26 cellular contexts compared by ENCODE assay signal in genomic region chr2:235328991-235329390, GRCh38.
"Had no signal": no experiment of that assay in that cellular context is flagged by ENCODE, and none has a peak within 500 bp of the region (broad histone marks: within the 10 kb centered on the region; RNA-seq: fewer than 3 reads in every experiment).

No MANE protein-coding gene starts in this region.

- ATAC-seq: left colon; left lung; natural killer cell; right cardiac atrium; sciatic nerve; stimulated activated effector memory CD8-positive, alpha-beta T cell treated with anti-CD3 and anti-CD28 coated beads, Interleukin-12 subunit alpha, Interleukin-12 subunit beta, amount 100 ng/mL, for 72 hours had no signal

- FAIRE-seq: islet of Langerhans, kidney, small intestine had no signal

- H3K36me3 Mint-ChIP-seq: mesothelial cell of epicardium; naive B cell; natural killer cell; stimulated activated effector memory CD8-positive, alpha-beta T cell treated with anti-CD3 and anti-CD28 coated beads, Interleukin-12 subunit alpha, Interleukin-12 subunit beta, amount 100 ng/mL, for 72 hours; type B pancreatic cell had no signal

- H3K4me3 Mint-ChIP-seq: mesothelial cell of epicardium; naive B cell; natural killer cell; nephron progenitor cell; stimulated activated effector memory CD8-positive, alpha-beta T cell treated with anti-CD3 and anti-CD28 coated beads, Interleukin-12 subunit alpha, Interleukin-12 subunit beta, amount 100 ng/mL, for 72 hours; stimulated activated naive CD8-positive, alpha-beta T cell treated with anti-CD3 and anti-CD28 coated beads, Interleukin-15, Interleukin-2, amounts not matched to agents 100 ng/mL and 50 ng/mL, for 24 hours; type B pancreatic cell had no signal

- H3K4me1 Mint-ChIP-seq: naive B cell; natural killer cell; stimulated activated effector memory CD8-positive, alpha-beta T cell treated with anti-CD3 and anti-CD28 coated beads, Interleukin-12 subunit alpha, Interleukin-12 subunit beta, amount 100 ng/mL, for 72 hours had no signal

- H3K27ac Mint-ChIP-seq: mesothelial cell of epicardium; naive B cell; natural killer cell; progenitor cell of endocrine pancreas; stimulated activated effector memory CD8-positive, alpha-beta T cell treated with anti-CD3 and anti-CD28 coated beads, Interleukin-12 subunit alpha, Interleukin-12 subunit beta, amount 100 ng/mL, for 72 hours; stimulated activated naive CD8-positive, alpha-beta T cell treated with anti-CD3 and anti-CD28 coated beads, Interleukin-15, Interleukin-2, amounts not matched to agents 100 ng/mL and 50 ng/mL, for 24 hours; type B pancreatic cell had no signal

- H3K4me1 ChIP-seq: left lung, spleen, suprapubic skin, tibial artery, uterus had no signal

- H3K4me3 ChIP-seq: left lung, lung, ovary, spleen, suprapubic skin, thoracic aorta, tibial artery, uterus had no signal

- H3K27me3 ChIP-seq: left lung, ovary, uterus had no signal

- H3K27ac ChIP-seq: left lung, ovary, spleen, suprapubic skin, thoracic aorta, tibial artery, uterus had no signal

- DNase-seq: hippocampal formation; kidney; left colon; left lung; mesendoderm; naive B cell; natural killer cell; nephron progenitor cell; ovary; right cardiac atrium; small intestine; spleen; stimulated activated CD4-positive, alpha-beta T cell treated with anti-CD3 and anti-CD28 coated beads, Interleukin-4, amount 100 ng/mL, for 24 hours; stimulated activated naive CD4-positive, alpha-beta T cell; tibial artery; uterus had no signal

- H3K9me3 Mint-ChIP-seq: mesothelial cell of epicardium; natural killer cell; stimulated activated effector memory CD8-positive, alpha-beta T cell treated with anti-CD3 and anti-CD28 coated beads, Interleukin-12 subunit alpha, Interleukin-12 subunit beta, amount 100 ng/mL, for 72 hours had no signal

- H3K36me3 ChIP-seq: left lung, ovary, spleen, suprapubic skin, thoracic aorta, tibial artery, uterus had no signal

- H3K9me3 ChIP-seq: left lung, ovary, suprapubic skin, thoracic aorta, uterus had no signal
